12 cellular contexts compared by ENCODE assay signal in the genomic region with DNA sequence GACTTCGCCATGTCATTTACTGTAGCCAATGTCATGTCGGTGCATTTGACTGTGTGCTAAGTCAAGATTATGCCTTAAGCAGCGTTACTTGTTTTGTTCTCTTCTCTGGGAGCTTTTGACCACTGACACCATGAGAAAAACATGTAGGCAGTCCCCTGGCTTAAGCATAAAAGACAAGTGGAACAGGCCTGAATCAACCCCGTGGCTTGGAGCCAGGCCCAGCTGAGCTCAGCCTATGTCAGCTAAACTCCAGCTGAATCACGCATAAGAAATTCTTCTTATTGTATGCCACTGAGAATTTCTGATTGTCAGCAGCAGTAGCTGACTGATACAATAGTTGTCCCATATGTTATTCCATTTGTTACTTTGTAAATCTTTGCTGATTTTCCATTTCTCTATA.
DNase-seq lines count a peak whose midpoint lies in the region; ATAC-seq and TF ChIP-seq lines count a peak whose summit lies in the region.
"Had no signal": no experiment of that assay in that cellular context is flagged by ENCODE, and none has a peak within 500 bp of the region (broad histone marks: within the 10 kb centered on the region; RNA-seq: fewer than 3 reads in every experiment).

No MANE protein-coding gene starts in this region.

- in situ Hi-C loops in Panc1 (cut with HindIII; ENCODE audit: low pct_unique_long_range_greater_than_20kb, low sequenced_read_pairs) = no loop called here

- CTCF ChIA-PET in Panc1 (lab: Charles Lee) = no interaction called here

- TF ChIP-seq CTCF in Panc1 (IDR thresholded peaks at IDR 0.05) = no peak

- intact Hi-C loops in Panc1 (cut with micrococcal nuclease; ENCODE audit: unreplicated experiment) = no loop called here

- H3K27ac ChIP-seq in Panc1 (ENCODE audit: low read length) (no peak overlapping the region), epithelial cell of prostate (peak overlapping the region; percentile 62)

- DNase-seq in EL (peak; percentile 85), Panc1 (ENCODE audit: low read depth, low spot score) (peak; percentile 17), epithelial cell of prostate (ENCODE audit: low read depth, low spot score) (peak; percentile 37), skeletal muscle cell (ENCODE audit: low read depth) (peak; percentile 84), SHP77 treated with DMSO at 0.1 percent for 48 hours (lab: John Stamatoyannopoulos, UW) (no peak), NCI-H2171 treated with DMSO at 0.1 percent for 48 hours (lab: John Stamatoyannopoulos, UW) (no peak), midbrain (lab: John Stamatoyannopoulos, UW) (no peak)
- DNase-seq: activated CD4-positive, alpha-beta memory T cell treated with anti-CD3 and anti-CD28 coated beads for 36 hours; activated gamma-delta T cell; hypothalamus; NCI-H2081 treated with DMSO at 0.1 percent for 48 hours had no signal

- H3K4me1 ChIP-seq in Panc1 (ENCODE audit: control insufficient read depth, insufficient read depth, low read length) = no peaks in the 10 kb centered on the region

- H3K4me3 ChIP-seq in Panc1 (ENCODE audit: low read depth in 2 of 2, low read length in 2 of 2) (no peak overlapping the region), skeletal muscle cell (ENCODE audit: low read depth, low read length) (no peak overlapping the region)

- ATAC-seq in Panc1 (no peak), GM19397 (IDR thresholded peaks at IDR 0.05; ENCODE audit: unreplicated experiment) (no peak)

- no peaks in the 10 kb centered on the region for H3K9me3 ChIP-seq in Panc1 (ENCODE audit: control insufficient read depth, insufficient read depth, low read depth, low read length)

- no peaks in the 10 kb centered on the region for H3K27me3 ChIP-seq in Panc1 (ENCODE audit: control insufficient read depth, insufficient read depth, low read length)

- H3K36me3 ChIP-seq in Panc1 (ENCODE audit: control insufficient read depth, insufficient read depth, low read length) = no peaks in the 10 kb centered on the region

- POLR2A ChIA-PET in Panc1 (lab: Charles Lee) = no interaction called here

- no TSS peak for BruUV-seq in Panc1 (replicated peaks; lab: Mats Ljungman, UMichigan)

Comparison
In these comparisons a context has a peak if more than half of its experiments do, and no peak if none do; other contexts are left out.
1. DNase-seq: peak in EL (single experiment), Panc1 (single experiment), epithelial cell of prostate (single experiment) and skeletal muscle cell (single experiment); none in SHP77 treated with DMSO at 0.1 percent for 48 hours (single experiment), NCI-H2171 treated with DMSO at 0.1 percent for 48 hours (single experiment) and midbrain (single experiment).